1 cellular context compared by ENCODE assay signal in the genomic region with DNA sequence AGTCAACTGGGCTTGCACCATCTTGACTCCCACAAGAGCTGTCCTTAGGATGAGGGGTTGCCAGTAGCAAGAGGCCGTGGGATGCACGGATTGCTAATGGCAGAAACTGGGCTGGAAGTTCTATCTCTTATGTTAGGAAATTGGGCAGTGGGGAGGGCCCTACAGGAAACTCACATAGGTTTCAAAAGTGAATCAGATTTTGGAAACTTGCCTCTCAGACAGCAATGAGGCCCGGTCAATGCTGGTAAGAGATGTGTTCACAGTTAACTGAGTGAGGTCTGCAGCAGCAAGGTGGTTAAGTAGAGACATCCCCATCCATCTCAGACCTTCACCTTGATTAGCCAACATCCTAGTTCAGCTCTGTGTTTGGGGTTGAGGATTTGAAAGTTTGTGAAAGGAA.
TF ChIP-seq lines count a peak whose summit lies in the region.

No MANE protein-coding gene starts in this region.

TF ChIP-seq in liver, 16 proteins besides CTCF, POLR2A, EP300 and RAD21 (continued from another document):
- TF ChIP-seq, protein P1, sequence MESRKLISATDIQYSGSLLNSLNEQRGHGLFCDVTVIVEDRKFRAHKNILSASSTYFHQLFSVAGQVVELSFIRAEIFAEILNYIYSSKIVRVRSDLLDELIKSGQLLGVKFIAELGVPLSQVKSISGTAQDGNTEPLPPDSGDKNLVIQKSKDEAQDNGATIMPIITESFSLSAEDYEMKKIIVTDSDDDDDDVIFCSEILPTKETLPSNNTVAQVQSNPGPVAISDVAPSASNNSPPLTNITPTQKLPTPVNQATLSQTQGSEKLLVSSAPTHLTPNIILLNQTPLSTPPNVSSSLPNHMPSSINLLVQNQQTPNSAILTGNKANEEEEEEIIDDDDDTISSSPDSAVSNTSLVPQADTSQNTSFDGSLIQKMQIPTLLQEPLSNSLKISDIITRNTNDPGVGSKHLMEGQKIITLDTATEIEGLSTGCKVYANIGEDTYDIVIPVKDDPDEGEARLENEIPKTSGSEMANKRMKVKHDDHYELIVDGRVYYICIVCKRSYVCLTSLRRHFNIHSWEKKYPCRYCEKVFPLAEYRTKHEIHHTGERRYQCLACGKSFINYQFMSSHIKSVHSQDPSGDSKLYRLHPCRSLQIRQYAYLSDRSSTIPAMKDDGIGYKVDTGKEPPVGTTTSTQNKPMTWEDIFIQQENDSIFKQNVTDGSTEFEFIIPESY (IDR thresholded peaks at IDR 0.05), result no peak
